ENCODE assay signal across 14 cellular contexts in genomic region chr12:905273-906076, GRCh38. TPM values are rescaled to one million over a fixed set of nuclear protein-coding genes. Genes with fewer than 3 reads are reported as not detected.
DNase-seq lines count a peak whose midpoint lies in the region; ATAC-seq and TF ChIP-seq lines count a peak whose summit lies in the region.
"Had no signal": no experiment of that assay in that cellular context is flagged by ENCODE, and none has a peak within 500 bp of the region (broad histone marks: within the 10 kb centered on the region; RNA-seq: fewer than 3 reads in every experiment).

No MANE protein-coding gene starts in this region.

- TF ChIP-seq POLR2A in ovary (IDR thresholded peaks at IDR 0.05), result no peak

- no peak overlapping the region for H3K4me3 ChIP-seq in CD8-positive, alpha-beta T cell (ENCODE audit: low read depth, low read length)
- peak overlapping the region; percentile 26 for H3K4me3 ChIP-seq in Jurkat, Clone E6-1 (ENCODE audit: low read length)
- no peak overlapping the region for H3K4me3 ChIP-seq in ovary
- H3K4me3 ChIP-seq: right lobe of liver, suprapubic skin had no signal

- CTCF ChIA-PET in CD8-positive, alpha-beta T cell (lab: Charles Lee), result interaction anchor here (0.8 to 1.5 kb wide), 4 partner anchors 10 to 89 kb away, joined by 3 to 4 read pairs (median 3); no protein-coding TSS in a partner anchor

- no peaks in the 10 kb centered on the region for H3K9me3 ChIP-seq in CD8-positive, alpha-beta T cell (ENCODE audit: low read length)
- H3K9me3 ChIP-seq in ovary, result no peaks in the 10 kb centered on the region
- H3K9me3 ChIP-seq: Caco-2, right lobe of liver, suprapubic skin had no signal

- TF ChIP-seq CTCF in CD8-positive, alpha-beta T cell (IDR thresholded peaks at IDR 0.05), result no peak
- no peak for TF ChIP-seq CTCF in foreskin keratinocyte (conservative IDR thresholded peaks at IDR 0.05)
- no peak for TF ChIP-seq CTCF in ovary (IDR thresholded peaks at IDR 0.05)

- H3K27me3 ChIP-seq in CD8-positive, alpha-beta T cell (ENCODE audit: insufficient read depth, low read length), result no peaks in the 10 kb centered on the region
- no peaks in the 10 kb centered on the region for H3K27me3 ChIP-seq in foreskin keratinocyte
- no peaks in the 10 kb centered on the region for H3K27me3 ChIP-seq in ovary
- H3K27me3 ChIP-seq: right lobe of liver, suprapubic skin had no signal

- WGBS in ovary, 3 donors, result 90 to 97% (median 92%) methylated on average over 11 of the region's 11 CpGs

- peaks cover 95% of the 10 kb centered on the region for H3K36me3 Mint-ChIP-seq in CD8-positive, alpha-beta T cell
- peaks cover 82% of the 10 kb centered on the region for H3K36me3 Mint-ChIP-seq in activated T-helper 2 cell treated with anti-CD3 and anti-CD28 coated beads, Interferon-gamma antibody, Interleukin-2, Interleukin-4, amounts not matched to agents 10 μg/mL and 5 μg/mL and 100 μg/mL, durations not matched to agents 14 hours and 24 hours and 36 hours (ENCODE audit: low read depth)
- peaks cover 6 to 96% (median 13%) of the 10 kb centered on the region in 3 donors for H3K36me3 Mint-ChIP-seq in naive thymus-derived CD8-positive, alpha-beta T cell

- peak; percentile 78 for ATAC-seq in CD8-positive, alpha-beta T cell
- ATAC-seq in naive thymus-derived CD8-positive, alpha-beta T cell, result peak; percentile 65 to 81
- no peak for ATAC-seq in foreskin keratinocyte

- POLR2A ChIA-PET in CD8-positive, alpha-beta T cell (lab: Charles Lee), result interaction anchor here (0.6 to 0.8 kb wide), 2 partner anchors 25 to 154 kb away, joined by 3 read pairs; no protein-coding TSS in a partner anchor
- POLR2A ChIA-PET in naive thymus-derived CD8-positive, alpha-beta T cell (lab: Charles Lee), result interaction anchor here (1.0 kb wide), 1 partner anchor 44 kb away, joined by 4 read pairs; the partner anchor contains the start of gene RAD52

- peaks cover 51% of the 10 kb centered on the region for H3K36me3 ChIP-seq in CD8-positive, alpha-beta T cell (ENCODE audit: insufficient read depth, low read length)
- H3K36me3 ChIP-seq in ovary, result no peaks in the 10 kb centered on the region

- H3K27ac ChIP-seq in CD8-positive, alpha-beta T cell (ENCODE audit: low read depth, low read length), result no peak overlapping the region
- H3K27ac ChIP-seq in foreskin keratinocyte, result no peak overlapping the region
- H3K27ac ChIP-seq in ovary, result no peak overlapping the region
- H3K27ac ChIP-seq: right lobe of liver, suprapubic skin had no signal

- no peak for TF ChIP-seq EP300 in ovary (IDR thresholded peaks at IDR 0.05)

- peaks cover 37% of the 10 kb centered on the region for H3K4me1 Mint-ChIP-seq in CD8-positive, alpha-beta T cell (ENCODE audit: low read depth)
- peaks cover 21% of the 10 kb centered on the region for H3K4me1 Mint-ChIP-seq in activated T-helper 2 cell treated with anti-CD3 and anti-CD28 coated beads, Interferon-gamma antibody, Interleukin-2, Interleukin-4, amounts not matched to agents 10 μg/mL and 5 μg/mL and 100 μg/mL, durations not matched to agents 14 hours and 24 hours and 36 hours (ENCODE audit: low read depth)
- peaks cover 16 to 42% (median 33%) of the 10 kb centered on the region in 4 donors for H3K4me1 Mint-ChIP-seq in naive thymus-derived CD8-positive, alpha-beta T cell

- H3K4me1 ChIP-seq in CD8-positive, alpha-beta T cell (ENCODE audit: insufficient read depth, low read length), result peaks cover 18% of the 10 kb centered on the region
- H3K4me1 ChIP-seq in foreskin keratinocyte, result no peaks in the 10 kb centered on the region
- no peaks in the 10 kb centered on the region for H3K4me1 ChIP-seq in ovary (ENCODE audit: insufficient read depth)
- H3K4me1 ChIP-seq: Caco-2 had no signal

- H3K9me3 Mint-ChIP-seq in CD8-positive, alpha-beta T cell, result no peaks in the 10 kb centered on the region
- H3K9me3 Mint-ChIP-seq in activated T-helper 2 cell treated with anti-CD3 and anti-CD28 coated beads, Interferon-gamma antibody, Interleukin-2, Interleukin-4, amounts not matched to agents 10 μg/mL and 5 μg/mL and 100 μg/mL, durations not matched to agents 14 hours and 24 hours and 36 hours, result no peaks in the 10 kb centered on the region
- H3K9me3 Mint-ChIP-seq in naive thymus-derived CD8-positive, alpha-beta T cell, result no peaks in the 10 kb centered on the region

- H3K27me3 Mint-ChIP-seq in CD8-positive, alpha-beta T cell (ENCODE audit: low read depth), result no peaks in the 10 kb centered on the region
- H3K27me3 Mint-ChIP-seq in activated T-helper 2 cell treated with anti-CD3 and anti-CD28 coated beads, Interferon-gamma antibody, Interleukin-2, Interleukin-4, amounts not matched to agents 10 μg/mL and 5 μg/mL and 100 μg/mL, durations not matched to agents 14 hours and 24 hours and 36 hours (ENCODE audit: low read depth), result no peaks in the 10 kb centered on the region
- H3K27me3 Mint-ChIP-seq in naive thymus-derived CD8-positive, alpha-beta T cell, result no peaks in the 10 kb centered on the region

- peak in 2 of 7 experiments; percentile 13 to 31 for DNase-seq in CD8-positive, alpha-beta T cell
- DNase-seq in Jurkat, Clone E6-1 (ENCODE audit: low read depth, low spot score), result peak; percentile 84
- no peak for DNase-seq in activated T-helper 2 cell treated with anti-CD3 and anti-CD28 coated beads, Interferon-gamma antibody, Interleukin-2, Interleukin-4, amounts not matched to agents 10 μg/mL and 5 μg/mL and 100 μg/mL, durations not matched to agents 14 hours and 24 hours and 36 hours (ENCODE audit: low spot score)
- DNase-seq in naive thymus-derived CD8-positive, alpha-beta T cell, result peak in 2 of 10 donors; percentile 18 to 31
- no peak for DNase-seq in foreskin keratinocyte
- no peak for DNase-seq in islet precursor cell
- no peak for DNase-seq in putamen (ENCODE audit: low spot score)
- DNase-seq in ovary, result no peak
- DNase-seq: activated gamma-delta T cell, Caco-2, NCI-H146, NCI-H524, right lobe of liver had no signal

- peak overlapping the region; percentile 78 for H3K27ac Mint-ChIP-seq in CD8-positive, alpha-beta T cell
- H3K27ac Mint-ChIP-seq in activated T-helper 2 cell treated with anti-CD3 and anti-CD28 coated beads, Interferon-gamma antibody, Interleukin-2, Interleukin-4, amounts not matched to agents 10 μg/mL and 5 μg/mL and 100 μg/mL, durations not matched to agents 14 hours and 24 hours and 36 hours, result peak overlapping the region; percentile 47
- peak overlapping the region; percentile 41 to 93 (median 78) for H3K27ac Mint-ChIP-seq in naive thymus-derived CD8-positive, alpha-beta T cell

- intact Hi-C loops in CD8-positive, alpha-beta T cell (cut with DNase I, micrococcal nuclease), result no loop called here
- intact Hi-C loops in activated T-helper 2 cell treated with anti-CD3 and anti-CD28 coated beads, Interferon-gamma antibody, Interleukin-2, Interleukin-4, amounts not matched to agents 10 μg/mL and 5 μg/mL and 100 μg/mL, durations not matched to agents 14 hours and 24 hours and 36 hours (cut with micrococcal nuclease), result no loop called here
- intact Hi-C loops in ovary (cut with DNase I), result no loop called here

- H3K4me3 Mint-ChIP-seq in CD8-positive, alpha-beta T cell, result peak overlapping the region; percentile 40
- no peak overlapping the region for H3K4me3 Mint-ChIP-seq in activated T-helper 2 cell treated with anti-CD3 and anti-CD28 coated beads, Interferon-gamma antibody, Interleukin-2, Interleukin-4, amounts not matched to agents 10 μg/mL and 5 μg/mL and 100 μg/mL, durations not matched to agents 14 hours and 24 hours and 36 hours (ENCODE audit: low read depth)
- H3K4me3 Mint-ChIP-seq in naive thymus-derived CD8-positive, alpha-beta T cell, result peak overlapping the region in 9 of 10 donors; percentile 24 to 76 (median 64)

RNA-seq across cellular contexts. Expression of gene RAD52, which starts 44.0 kb away (rescaled TPM):
- total RNA-seq in CD8-positive, alpha-beta T cell, result 1 to 10 TPM; 8.1 to 9.6 TPM
- polyA plus RNA-seq in Jurkat, Clone E6-1 (2012; ENCODE audit: insufficient read depth, insufficient read length), result 15.7 TPM
- 14.5 and 15.3 TPM in 2 replicates for total RNA-seq in activated T-helper 2 cell treated with anti-CD3 and anti-CD28 coated beads, Interferon-gamma antibody, Interleukin-2, Interleukin-4, amounts not matched to agents 10 μg/mL and 5 μg/mL and 100 μg/mL, durations not matched to agents 14 hours and 24 hours and 36 hours
- total RNA-seq in naive thymus-derived CD8-positive, alpha-beta T cell, result 10 to 100 TPM; 28.9 to 30.0 TPM
- polyA plus RNA-seq in naive thymus-derived CD8-positive, alpha-beta T cell, result 1 to 10 TPM; 2.1 to 4.9 (median 3.4) TPM
- total RNA-seq in foreskin keratinocyte (15.5 and 18.1 TPM in 2 replicates), ovary (10 to 100 TPM; 11.4 to 20.2 (median 13.0) TPM)
- polyA plus RNA-seq in foreskin keratinocyte (3.7 and 6.2 TPM in 2 replicates), ovary (10 to 100 TPM in 1 of 2 donors, 1 to 10 TPM in 1; 8.9 to 16.8 TPM)
